In the genomic region with DNA sequence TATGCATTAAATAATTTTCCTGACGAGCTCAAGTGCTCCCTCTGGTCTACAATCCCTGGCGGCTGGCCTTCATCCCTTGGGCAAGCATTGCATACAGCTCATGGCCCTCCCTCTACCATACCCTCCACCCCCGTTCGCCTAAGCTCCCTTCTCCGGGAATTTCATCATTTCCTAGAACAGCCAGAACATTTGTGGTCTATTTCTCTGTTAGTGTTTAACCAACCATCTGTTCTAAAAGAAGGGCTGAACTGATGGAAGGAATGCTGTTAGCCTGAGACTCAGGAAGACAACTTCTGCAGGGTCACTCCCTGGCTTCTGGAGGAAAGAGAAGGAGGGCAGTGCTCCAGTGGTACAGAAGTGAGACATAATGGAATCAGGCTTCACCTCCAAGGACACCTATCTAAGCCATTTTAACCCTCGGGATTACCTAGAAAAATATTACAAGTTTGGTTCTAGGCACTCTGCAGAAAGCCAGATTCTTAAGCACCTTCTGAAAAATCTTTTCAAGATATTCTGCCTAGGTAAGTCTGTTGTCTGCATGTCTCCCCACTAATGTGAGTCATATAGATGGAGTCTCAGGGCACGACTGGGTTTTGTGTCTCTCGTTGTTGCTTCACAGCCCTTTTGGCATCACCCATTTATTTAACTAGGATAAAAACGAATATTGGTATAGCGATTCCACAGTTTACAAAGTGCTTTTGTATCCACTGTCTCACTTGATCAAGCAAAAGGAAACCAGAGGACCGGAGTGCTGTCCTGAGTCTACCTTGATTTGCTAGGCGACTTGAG, we compare ENCODE assay signal across 9 cellular contexts. TPM values are rescaled to one million over a fixed set of nuclear protein-coding genes. Genes with fewer than 3 reads are reported as not detected.
DNase-seq lines count a peak whose midpoint lies in the region; ATAC-seq and TF ChIP-seq lines count a peak whose summit lies in the region.
"Had no signal": no experiment of that assay in that cellular context is flagged by ENCODE, and none has a peak within 500 bp of the region (broad histone marks: within the 10 kb centered on the region; RNA-seq: fewer than 3 reads in every experiment).

A gene (plus strand): TSS at position 210 of the 789 bp plus-strand sequence. CDS start 158 bp downstream, at position 368.

- intact Hi-C loops in IMR-90 (cut with micrococcal nuclease) = loop anchor here (1.0 to 10.0 kb wide), 3 partner anchors 104 to 1208 kb away; a partner anchor contains a TSS
- intact Hi-C loops in dorsolateral prefrontal cortex (cut with DNase I) = no loop called here
- intact Hi-C loops in tibial artery (cut with DNase I; ENCODE audit: low total_unique reads) = no loop called here

- WGBS in IMR-90 (ENCODE audit: extremely low coverage in 2 of 2, insufficient read length in 1 of 2), 2 experiments = 10% methylated on average over 2 of the region's 12 CpGs; no CpG with 5 or more reads in 1 of the 2 experiments
- WGBS in mesenchymal stem cell = 9% methylated on average over 12 of the region's 12 CpGs

- dilution Hi-C loops in IMR-90 (cut with HindIII; ENCODE audit: low sequenced_read_pairs, unreplicated experiment) = no loop called here

- in situ Hi-C loops in IMR-90 (cut with MboI; ENCODE audit: low sequenced_read_pairs) = no loop called here
- in situ Hi-C loops in GM13977 (cut with MboI; ENCODE audit: low pct_unique_long_range_greater_than_20kb, low sequenced_read_pairs, unreplicated experiment) = no loop called here

- CTCF ChIA-PET in IMR-90 (lab: Yijun Ruan, JAX) = interaction anchor here (1.5 kb wide), 2 partner anchors 8 to 15 kb away, joined by 3 to 7 read pairs; no protein-coding TSS in a partner anchor

- peaks cover 8% of the 10 kb centered on the region for H3K9me1 ChIP-seq in IMR-90 (ENCODE audit: insufficient read depth, low read length)

- 0 out of 2 replicates have a peak, but pooled peaks have one; percentile 2 for TF ChIP-seq CTCF in IMR-90 (conservative IDR thresholded peaks at IDR 0.05; ENCODE audit: low read depth, low read length)
- TF ChIP-seq CTCF in dorsolateral prefrontal cortex (IDR thresholded peaks at IDR 0.05 in 54 of 56, conservative IDR thresholded peaks at IDR 0.05 in 2 of 56; ENCODE audit: low read depth in 1 of 56, partially characterized antibody in 56 of 56) = no peak
- no peak for TF ChIP-seq CTCF in tibial artery (IDR thresholded peaks at IDR 0.05)
- TF ChIP-seq CTCF in GM13977 (IDR thresholded peaks at IDR 0.05; ENCODE audit: extremely low read depth, insufficient read depth, missing control alignments) = no peak

- H3K36me3 ChIP-seq in IMR-90 (ENCODE audit: control insufficient read depth, insufficient read depth, low read length) (peaks cover 8% of the 10 kb centered on the region), mesenchymal stem cell (ENCODE audit: control insufficient read depth in 1 of 2, insufficient read depth in 2 of 2, low read depth in 1 of 2, low read length in 2 of 2) (peaks cover 7 to 38% of the 10 kb centered on the region in 2 experiments), tibial artery (peaks cover 26 to 38% (median 31%) of the 10 kb centered on the region in 3 donors)

- ATAC-seq in IMR-90 (ENCODE audit: low read depth) = peak; percentile 73

- peak within 1 kb of the TSS; percentile 97; the same call in 2 of the 3 replicates for H2BK15ac ChIP-seq in IMR-90 (ENCODE audit: low read depth, low read length)
- no peak within 1 kb of the TSS for H2BK15ac ChIP-seq in mesenchymal stem cell (ENCODE audit: low read depth, poor library complexity, severe bottlenecking)

- DNase-seq in IMR-90 = peak; percentile 97
- peak in 3 of 10 donors; percentile 36 to 54 (median 50) for DNase-seq in dorsolateral prefrontal cortex
- peak; percentile 99 for DNase-seq in mesenchymal stem cell
- DNase-seq in tibial artery = peak; percentile 91 to 92
- DNase-seq in NCI-H2171 treated with DMSO at 0.1 percent for 48 hours (lab: John Stamatoyannopoulos, UW) = no peak
- DNase-seq in NCI-H446 treated with DMSO at 0.1 percent for 48 hours (lab: John Stamatoyannopoulos, UW) = no peak
- DNase-seq in GM13977 (ENCODE audit: low spot score) = no peak
- no peak for DNase-seq in cerebellum (ENCODE audit: low spot score)
- DNase-seq: NCI-H1048 had no signal

- peak within 1 kb of the TSS; percentile 62 for H3K4me3 ChIP-seq in IMR-90 (ENCODE audit: insufficient read depth, low read depth, low read length)
- H3K4me3 ChIP-seq in dorsolateral prefrontal cortex = peak within 1 kb of the TSS in 9 of 59 donors; percentile 1 to 32 (median 12)
- H3K4me3 ChIP-seq in mesenchymal stem cell (ENCODE audit: insufficient read depth in 1 of 2, low read depth in 1 of 2, low read length in 2 of 2) = peak within 1 kb of the TSS; percentile 44 to 92
- H3K4me3 ChIP-seq in tibial artery = peak within 1 kb of the TSS; percentile 60 to 64

- peak within 1 kb of the TSS; percentile 95 to 100 for H4K8ac ChIP-seq in IMR-90 (ENCODE audit: low read depth in 2 of 2, low read length in 2 of 2)
- peak within 1 kb of the TSS; percentile 78 for H4K8ac ChIP-seq in mesenchymal stem cell (ENCODE audit: low read length)

- H3K9me3 ChIP-seq in IMR-90 (ENCODE audit: control insufficient read depth, insufficient read depth, low read length) (peaks cover 4% of the 10 kb centered on the region), mesenchymal stem cell (ENCODE audit: control insufficient read depth, low read length) (peaks cover 2% of the 10 kb centered on the region), tibial artery (peaks cover 0 to 4% (median 1%) of the 10 kb centered on the region in 3 donors)

- peak within 1 kb of the TSS; percentile 99 for H3K56ac ChIP-seq in IMR-90 (ENCODE audit: extremely low read depth, insufficient read depth, low read length)

- H2BK20ac ChIP-seq in IMR-90 (ENCODE audit: low read depth, low read length) = peak within 1 kb of the TSS; percentile 100

- H3K9ac ChIP-seq in IMR-90 (ENCODE audit: low read depth, low read length) = peak within 1 kb of the TSS; percentile 97
- H3K9ac ChIP-seq in mesenchymal stem cell (ENCODE audit: low read length) = peak within 1 kb of the TSS; percentile 100

- H3K4me1 ChIP-seq in IMR-90 (ENCODE audit: control insufficient read depth, insufficient read depth, low read length) (peaks cover 16% of the 10 kb centered on the region), mesenchymal stem cell (ENCODE audit: control insufficient read depth, insufficient read depth, low read depth, low read length) (peaks cover 6% of the 10 kb centered on the region), tibial artery (peaks cover 0 to 67% (median 33%) of the 10 kb centered on the region in 4 donors)

- no peak; the same call in none of the 2 replicates for TF ChIP-seq RAD21 in IMR-90 (IDR thresholded peaks at IDR 0.05; ENCODE audit: low read length)

- TF ChIP-seq POLR2A in IMR-90 (IDR thresholded peaks at IDR 0.05; ENCODE audit: low read depth, low read length) = peak; percentile 85

- H3K27me3 ChIP-seq in IMR-90 (ENCODE audit: control insufficient read depth, insufficient read depth, low read length) (no peaks in the 10 kb centered on the region), dorsolateral prefrontal cortex (no peaks in the 10 kb centered on the region), mesenchymal stem cell (ENCODE audit: control insufficient read depth in 1 of 2, insufficient read depth in 1 of 2, low read length in 2 of 2) (no peaks in the 10 kb centered on the region), tibial artery (no peaks in the 10 kb centered on the region)

- H2AFZ ChIP-seq in IMR-90 (replicated peaks; ENCODE audit: low read length, poor library complexity) (peak within 1 kb of the TSS; percentile 88), mesenchymal stem cell (ENCODE audit: low read depth, low read length) (no peak within 1 kb of the TSS)

- H3K79me1 ChIP-seq in IMR-90 (ENCODE audit: low read depth in 1 of 2, low read length in 2 of 2) (peaks cover 17 to 21% of the 10 kb centered on the region in 2 experiments), mesenchymal stem cell (replicated peaks; ENCODE audit: low read length, poor library complexity, severe bottlenecking) (no peaks in the 10 kb centered on the region)

- H3K4me2 ChIP-seq in IMR-90 (ENCODE audit: low read depth, low read length) = peak within 1 kb of the TSS; percentile 95
- H3K4me2 ChIP-seq in mesenchymal stem cell (ENCODE audit: low read length, poor library complexity, severe bottlenecking) = peak within 1 kb of the TSS; percentile 67

- peak within 1 kb of the TSS; percentile 100 for H3K18ac ChIP-seq in IMR-90 (ENCODE audit: low read depth, low read length)
- H3K18ac ChIP-seq in mesenchymal stem cell (ENCODE audit: low read depth in 1 of 2, low read length in 2 of 2) = peak within 1 kb of the TSS; percentile 82 to 100

- no peaks in the 10 kb centered on the region for H4K20me1 ChIP-seq in IMR-90 (ENCODE audit: insufficient read depth, low read length)

- H2BK120ac ChIP-seq in IMR-90 (ENCODE audit: low read depth, low read length) (peak within 1 kb of the TSS; percentile 100), mesenchymal stem cell (ENCODE audit: low read depth, low read length) (peak within 1 kb of the TSS; percentile 29)

- peak within 1 kb of the TSS; percentile 100 for H3K14ac ChIP-seq in IMR-90 (replicated peaks; ENCODE audit: low read depth, low read length)
- peak within 1 kb of the TSS in 1 of 2 experiments; percentile 93 for H3K14ac ChIP-seq in mesenchymal stem cell (ENCODE audit: low read length in 2 of 2)

- H4K5ac ChIP-seq in IMR-90 (ENCODE audit: low read depth, low read length) = peak within 1 kb of the TSS; percentile 100

- H2AK9ac ChIP-seq in IMR-90 (replicated peaks; ENCODE audit: low read depth, low read length, poor library complexity) = peak within 1 kb of the TSS; percentile 99

- peak within 1 kb of the TSS; percentile 41 to 100 for H2BK12ac ChIP-seq in mesenchymal stem cell (ENCODE audit: low read length in 2 of 2)

- peak within 1 kb of the TSS; percentile 100 for H3K23ac ChIP-seq in IMR-90 (ENCODE audit: low read depth, low read length)
- no peak within 1 kb of the TSS for H3K23ac ChIP-seq in mesenchymal stem cell (ENCODE audit: low read length in 2 of 2)

- H2AK5ac ChIP-seq in IMR-90 (ENCODE audit: low read depth, low read length) (peak within 1 kb of the TSS; percentile 100), mesenchymal stem cell (ENCODE audit: low read length, severe bottlenecking) (peak within 1 kb of the TSS; percentile 95)

- POLR2A ChIA-PET in IMR-90 (lab: Charles Lee; ENCODE audit: unreplicated experiment) = interaction anchor here (0.5 to 1.5 kb wide), 8 partner anchors 8 to 298 kb away, joined by 3 to 14 read pairs (median 4); no protein-coding TSS in a partner anchor

- peak within 1 kb of the TSS; percentile 100 for H3K4ac ChIP-seq in IMR-90 (ENCODE audit: low read depth, low read length)
- peak within 1 kb of the TSS; percentile 57 to 99 for H3K4ac ChIP-seq in mesenchymal stem cell (ENCODE audit: low read depth in 1 of 2, low read length in 2 of 2)

- H4K91ac ChIP-seq in IMR-90 (ENCODE audit: insufficient read depth, low read depth, low read length) (peak within 1 kb of the TSS; percentile 100), mesenchymal stem cell (ENCODE audit: low read length) (peak within 1 kb of the TSS; percentile 67)

- BruUV-seq in IMR-90 (replicated peaks; lab: Mats Ljungman, UMichigan) = TSS peak; percentile 81

- H2BK5ac ChIP-seq in IMR-90 (ENCODE audit: low read depth, low read length, poor library complexity, severe bottlenecking) = peak within 1 kb of the TSS; percentile 100
- H2BK5ac ChIP-seq in mesenchymal stem cell (ENCODE audit: low read depth, low read length, poor library complexity, severe bottlenecking) = peak within 1 kb of the TSS; percentile 100

- H3K27ac ChIP-seq in IMR-90 (ENCODE audit: insufficient read depth, low read length) (peak within 1 kb of the TSS; percentile 98), dorsolateral prefrontal cortex (peak within 1 kb of the TSS in 40 of 59 donors; percentile 4 to 78 (median 49)), mesenchymal stem cell (ENCODE audit: low read length, poor library complexity, severe bottlenecking) (peak within 1 kb of the TSS; percentile 99), tibial artery (peak within 1 kb of the TSS; percentile 92 to 94)

RNA-seq across cellular contexts. Expression of the gene that starts here (rescaled TPM):
- 74.7 and 108 TPM in 2 replicates for total RNA-seq in IMR-90 (2012; rRNA removed)
- polyA plus RNA-seq in IMR-90 (2012; rRNA removed) = 76.1 and 79.7 TPM in 2 replicates
- 127 and 153 TPM in 2 replicates for polyA plus RNA-seq in IMR-90 (2012; cell fraction: cytosol; rRNA removed)
- 46.1 and 57.3 TPM in 2 replicates for polyA plus RNA-seq in IMR-90 (2012; cell fraction: nucleus; rRNA removed; ENCODE audit: low replicate concordance)
- 10 to 100 TPM in 14 of 120 experiments, 1 to 10 TPM in 106; 1.4 to 51.3 (median 5.7) TPM for total RNA-seq in dorsolateral prefrontal cortex
- polyA plus RNA-seq in mesenchymal stem cell (2013, experiment 1 of 2) = 700 TPM
- 645 TPM for polyA plus RNA-seq in mesenchymal stem cell (2013, experiment 2 of 2)
- 0.45 TPM for total RNA-seq in cerebellum

Comparison
In these comparisons a context has a peak if more than half of its experiments do, and no peak if none do; other contexts are left out.
1. DNase-seq: peak in IMR-90 (single experiment), mesenchymal stem cell (single experiment) and tibial artery (2 of 2); none in NCI-H2171 treated with DMSO at 0.1 percent for 48 hours (single experiment), NCI-H446 treated with DMSO at 0.1 percent for 48 hours (single experiment), GM13977 (single experiment) and cerebellum (single experiment).
2. H3K27ac ChIP-seq: peak in every context shown above with its lines; median percentile 99 in mesenchymal stem cell; 98 in IMR-90; 93 in tibial artery; 49 in dorsolateral prefrontal cortex.